8 cellular contexts compared by ENCODE assay signal in genomic region chr20:25310268-25310920, GRCh38.
DNase-seq lines count a peak whose midpoint lies in the region; ATAC-seq and TF ChIP-seq lines count a peak whose summit lies in the region.

No MANE protein-coding gene starts in this region.

- H3K36me3 ChIP-seq in MM.1S (replicated peaks; ENCODE audit: insufficient read depth, low read length), result no peaks in the 10 kb centered on the region

- H3K27me3 ChIP-seq in MM.1S (replicated peaks; ENCODE audit: insufficient read depth, low read length), result no peaks in the 10 kb centered on the region

- H3K36me3 Mint-ChIP-seq in HFFc6 (ENCODE audit: low read depth), result peaks cover 10% of the 10 kb centered on the region
- H3K36me3 Mint-ChIP-seq in memory B cell, result peaks cover 3% of the 10 kb centered on the region

- H3K4me1 Mint-ChIP-seq in HFFc6 (ENCODE audit: low read depth) (peaks cover 53% of the 10 kb centered on the region), memory B cell (peaks cover 9% of the 10 kb centered on the region)

- H3K4me3 Mint-ChIP-seq in HFFc6 (peak overlapping the region; percentile 87), memory B cell (peak overlapping the region; percentile 64)

- peak overlapping the region; percentile 100 for H3K27ac ChIP-seq in MM.1S (ENCODE audit: low read length)
- H3K27ac ChIP-seq in VCaP, result peak overlapping the region; percentile 60

- peak; percentile 53 for ATAC-seq in memory B cell (ENCODE audit: low read depth)

- H3K4me1 ChIP-seq in MM.1S (ENCODE audit: low read length), result peaks cover 34% of the 10 kb centered on the region

- H3K4me2 ChIP-seq in MM.1S (ENCODE audit: low read depth, low read length), result peak overlapping the region; percentile 96

- no peaks in the 10 kb centered on the region for H3K9me3 ChIP-seq in MM.1S (replicated peaks; ENCODE audit: insufficient read depth, low read length)

- TF ChIP-seq CTCF in HFFc6 (IDR thresholded peaks at IDR 0.05) (peak; percentile 79), MM.1S (IDR thresholded peaks at IDR 0.05; ENCODE audit: low read length) (peak; percentile 63), VCaP (conservative IDR thresholded peaks at IDR 0.05) (peak; percentile 82)

- peak overlapping the region; percentile 94 for H3K9ac ChIP-seq in MM.1S (ENCODE audit: low read length)

- H3K79me2 ChIP-seq in MM.1S (ENCODE audit: low read length), result peaks cover 51% of the 10 kb centered on the region

- no peaks in the 10 kb centered on the region for H4K20me1 ChIP-seq in MM.1S (ENCODE audit: insufficient read depth, low read length)

- H3K27ac Mint-ChIP-seq in HFFc6 (peak overlapping the region; percentile 99), memory B cell (peak overlapping the region; percentile 67)

- peak; percentile 48 for DNase-seq in NK-92 treated with Interleukin-12 subunit alpha and Interleukin-12 subunit beta, amount 100 ng/mL, for 24 hours (lab: John Stamatoyannopoulos, UW)
- DNase-seq in NK-92 (lab: John Stamatoyannopoulos, UW; ENCODE audit: unreplicated experiment) (no peak), HFFc6 (peak; percentile 98), MM.1S (peak; percentile 87), dedifferentiated amniotic fluid mesenchymal stem cell (ENCODE audit: extremely low spot score) (peak; percentile 55), memory B cell (ENCODE audit: low spot score in 2 of 2) (no peak)
- peak; percentile 30 for DNase-seq in stimulated activated CD8-positive, alpha-beta memory T cell treated with anti-CD3 and anti-CD28 coated beads, Interleukin-4, amount 100 ng/mL, for 24 hours (ENCODE audit: low read depth)

- peak overlapping the region; percentile 58 for H3K4me3 ChIP-seq in MM.1S (ENCODE audit: low read length)

- no peak overlapping the region for H2AFZ ChIP-seq in MM.1S (ENCODE audit: low read length)

- H3K27me3 Mint-ChIP-seq in HFFc6 (ENCODE audit: insufficient read depth), result peaks cover 2% of the 10 kb centered on the region; the same call in 1 of the 2 replicates
- no peaks in the 10 kb centered on the region for H3K27me3 Mint-ChIP-seq in memory B cell

- no peaks in the 10 kb centered on the region for H3K9me2 ChIP-seq in MM.1S (replicated peaks; ENCODE audit: insufficient read depth, low read length)

- no peaks in the 10 kb centered on the region for H3K9me3 Mint-ChIP-seq in HFFc6
- H3K9me3 Mint-ChIP-seq in memory B cell, result no peaks in the 10 kb centered on the region

- H3F3A ChIP-seq in MM.1S (ENCODE audit: insufficient read depth, low read length), result peaks cover 27% of the 10 kb centered on the region

Comparison
In these comparisons a context has a peak if more than half of its experiments do, and no peak if none do; other contexts are left out.
1. DNase-seq: peak in NK-92 treated with Interleukin-12 subunit alpha and Interleukin-12 subunit beta, amount 100 ng/mL, for 24 hours (single experiment), HFFc6 (single experiment), MM.1S (single experiment), dedifferentiated amniotic fluid mesenchymal stem cell (single experiment) and stimulated activated CD8-positive, alpha-beta memory T cell treated with anti-CD3 and anti-CD28 coated beads, Interleukin-4, amount 100 ng/mL, for 24 hours (single experiment); none in NK-92 (single experiment) and memory B cell (0 of 2).
2. Peak in every context shown above with its lines, with median percentiles within 50 percentile points of each other: CTCF ChIP-seq.